Comparison of ENCODE assay signal across 8 cellular contexts in the genomic region with DNA sequence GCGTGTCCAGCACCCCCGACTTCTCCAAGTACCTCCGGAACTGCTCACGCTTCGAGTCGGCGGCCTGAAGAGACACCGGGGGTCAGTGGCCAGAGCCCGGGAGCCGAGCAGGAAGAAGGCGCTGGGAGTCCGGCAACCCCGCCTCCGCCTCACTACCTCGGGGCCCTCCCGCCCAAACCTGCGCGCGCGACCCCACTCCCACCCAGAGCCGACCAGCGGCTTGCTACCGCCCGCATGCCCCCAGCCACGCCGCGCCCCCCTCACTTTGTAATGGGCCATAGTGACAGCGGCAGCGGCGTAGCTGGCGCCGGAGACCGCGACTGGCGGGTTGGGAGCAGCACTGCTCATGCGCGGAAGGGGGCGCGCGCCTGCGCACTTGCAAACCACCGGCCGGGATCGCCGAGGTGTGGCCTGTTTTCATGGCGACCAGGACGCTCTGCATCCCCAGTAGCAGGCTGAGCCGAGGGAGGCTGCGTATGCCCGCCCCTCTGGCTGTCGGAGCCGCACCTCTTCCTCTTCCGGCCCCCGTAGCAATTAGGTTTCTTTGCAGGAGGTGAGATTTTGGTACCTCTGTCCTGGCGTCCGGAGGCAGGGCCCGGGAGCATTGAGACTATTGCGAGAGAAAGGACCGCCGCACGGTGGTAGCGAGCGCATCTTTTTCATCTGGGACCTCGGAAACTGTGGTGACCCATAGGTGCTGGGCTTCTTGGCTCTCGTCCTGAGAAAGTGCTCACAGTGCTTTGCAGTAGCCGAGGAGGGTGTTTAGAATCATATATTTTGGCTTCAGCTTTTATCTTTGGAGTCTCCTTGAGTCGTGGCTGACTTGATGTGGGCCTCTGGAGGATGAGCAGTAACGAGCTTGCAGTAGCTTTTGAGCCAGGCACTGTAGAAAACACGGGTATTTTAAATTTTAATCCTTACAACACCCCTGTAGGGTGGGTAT. TPM values are rescaled to one million over a fixed set of nuclear protein-coding genes. Genes with fewer than 3 reads are reported as not detected.
DNase-seq lines count a peak whose midpoint lies in the region; ATAC-seq and TF ChIP-seq lines count a peak whose summit lies in the region.

A gene with protein sequence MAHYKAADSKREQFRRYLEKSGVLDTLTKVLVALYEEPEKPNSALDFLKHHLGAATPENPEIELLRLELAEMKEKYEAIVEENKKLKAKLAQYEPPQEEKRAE (minus strand): TSS at position 322 of the 943 bp plus-strand sequence. CDS start 43 bp downstream, at position 279.

- H3K4me1 ChIP-seq in mucosa of descending colon (ENCODE audit: low read depth) = peaks cover 7% of the 10 kb centered on the region

- H3K4me1 Mint-ChIP-seq in IgD-negative memory B cell = peaks cover 9 to 18% (median 13%) of the 10 kb centered on the region in 3 donors

- H3K9me3 ChIP-seq in mucosa of descending colon = no peaks in the 10 kb centered on the region

- TF ChIP-seq CTCF in mucosa of descending colon (IDR thresholded peaks at IDR 0.05) = peak; percentile 21

- H3K27ac Mint-ChIP-seq in IgD-negative memory B cell = peak within 1 kb of the TSS; percentile 84 to 99 (median 96)

- peak within 1 kb of the TSS; percentile 76 for H3K4me3 ChIP-seq in mucosa of descending colon

- no peaks in the 10 kb centered on the region for H3K27me3 Mint-ChIP-seq in IgD-negative memory B cell

- ATAC-seq in GM21529 (IDR thresholded peaks at IDR 0.05; ENCODE audit: unreplicated experiment) = peak; percentile 97
- peak; percentile 99 for ATAC-seq in mucosa of descending colon

- peak within 1 kb of the TSS; percentile 91 to 99 (median 96) for H3K4me3 Mint-ChIP-seq in IgD-negative memory B cell

- peak; percentile 100 for DNase-seq in DMS 273 treated with DMSO at 0.1 percent for 48 hours (lab: John Stamatoyannopoulos, UW)
- DNase-seq in OCI-M2 (lab: John Stamatoyannopoulos, UW; ENCODE audit: unreplicated experiment) = peak; percentile 55
- peak; percentile 93 for DNase-seq in activated T-cell treated with anti-CD3 and anti-CD28 coated beads for 4 hours
- DNase-seq in epithelial cell of prostate (ENCODE audit: low read depth, low spot score) = peak; percentile 73
- peak; percentile 93 to 98 (median 97) for DNase-seq in mucosa of descending colon
- DNase-seq in stimulated activated CD8-positive, alpha-beta memory T cell treated with anti-CD3 and anti-CD28 coated beads, Interleukin-4, amount 100 ng/mL, for 24 hours (ENCODE audit: low read depth) = peak; percentile 95

- no peaks in the 10 kb centered on the region for H3K9me3 Mint-ChIP-seq in IgD-negative memory B cell

- intact Hi-C loops in mucosa of descending colon (cut with DNase I, micrococcal nuclease) = no loop called here

- no peaks in the 10 kb centered on the region for H3K36me3 Mint-ChIP-seq in IgD-negative memory B cell

- H3K27ac ChIP-seq in epithelial cell of prostate = peak within 1 kb of the TSS; percentile 53

- no peaks in the 10 kb centered on the region for H3K36me3 ChIP-seq in mucosa of descending colon (ENCODE audit: low read depth)

RNA-seq across cellular contexts. Expression of the gene that starts here (rescaled TPM):
- 35.6 TPM for polyA plus RNA-seq in IgD-negative memory B cell
- total RNA-seq in mucosa of descending colon = 10 to 100 TPM; 21.4 to 37.4 (median 24.2) TPM

Comparison
In these comparisons a context has a peak if more than half of its experiments do, and no peak if none do; other contexts are left out.
1. Peak in every context shown above with its lines: DNase-seq, ATAC-seq, H3K4me3 ChIP-seq and H3K27ac ChIP-seq.